24 cellular contexts compared by ENCODE assay signal in the genomic region with DNA sequence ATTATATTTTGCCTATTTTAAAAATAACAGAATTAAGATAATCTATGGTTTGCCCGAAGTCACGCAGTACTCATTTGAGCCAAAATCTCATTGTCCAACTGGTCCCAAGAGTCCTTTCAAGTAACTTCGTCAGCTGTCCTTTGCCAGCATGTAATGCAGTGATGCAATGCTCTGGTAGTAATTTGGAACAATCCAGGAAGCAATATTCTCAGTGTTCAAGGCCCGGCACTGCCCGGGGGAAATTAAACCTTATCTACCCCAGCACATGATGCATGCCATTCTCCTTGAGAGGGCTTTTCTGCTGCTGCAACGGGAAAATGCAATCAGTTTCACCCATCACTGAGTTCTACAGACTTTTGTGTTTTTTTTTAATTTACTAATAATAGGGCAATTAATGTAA.
"Had no signal": no experiment of that assay in that cellular context is flagged by ENCODE, and none has a peak within 500 bp of the region (broad histone marks: within the 10 kb centered on the region; RNA-seq: fewer than 3 reads in every experiment).

No MANE protein-coding gene starts in this region.

- H3K4me3 Mint-ChIP-seq: IgD-negative memory B cell had no signal

- H3K27ac ChIP-seq: HL-60, RWPE1, SJSA1 had no signal

- H3K9me3 ChIP-seq: SJSA1 had no signal

- H3K27me3 Mint-ChIP-seq: IgD-negative memory B cell had no signal

- ATAC-seq: Panc1, PC-3 had no signal

- DNase-seq: KBM-7, MV-4-11, NCI-H1048, NCI-H1105, NCI-H1417 treated with DMSO at 0.1 percent for 48 hours, NCI-H146, NCI-H1694 treated with DMSO at 0.1 percent for 48 hours, NCI-H1930, NCI-H2081, NCI-H2107, NCI-H2227 treated with DMSO at 0.1 percent for 48 hours, NCI-H446, NCI-H510A, NCI-H524 treated with DMSO at 0.1 percent for 48 hours, NCI-H69, NCI-H774, PC-3, SIG-M5 had no signal

- H3K4me1 ChIP-seq: SJSA1 had no signal

- H3K27ac Mint-ChIP-seq: IgD-negative memory B cell had no signal

- FAIRE-seq: HTR-8/SVneo had no signal

- H3K36me3 ChIP-seq: SJSA1 had no signal

- H3K4me3 ChIP-seq: SJSA1 had no signal

- H3K36me3 Mint-ChIP-seq: IgD-negative memory B cell had no signal
